1 cellular context compared by ENCODE assay signal in genomic region chr2:12304494-12305228, GRCh38.
TF ChIP-seq lines count a peak whose summit lies in the region.

No MANE protein-coding gene starts in this region.

TF ChIP-seq in HEK293, 187 proteins besides CTCF, POLR2A, EP300 and RAD21 (continued from another document):
- TF ChIP-seq ZNF560 (tag by site-specific recombination; IDR thresholded peaks at IDR 0.05; ENCODE audit: borderline replicate concordance) = no peak
- no peak for TF ChIP-seq KLF17 (tag by site-specific recombination; IDR thresholded peaks at IDR 0.05)
- no peak for TF ChIP-seq SETDB1 (IDR thresholded peaks at IDR 0.05; ENCODE audit: insufficient read length, low read length)
- TF ChIP-seq ZNF37A (tag by site-specific recombination; IDR thresholded peaks at IDR 0.05) = no peak
- TF ChIP-seq ZNF596 (tag by site-specific recombination; IDR thresholded peaks at IDR 0.05) = peak; percentile 60; the same call in 1 of the 2 replicates
- peak; percentile 49; the same call in 1 of the 2 replicates for TF ChIP-seq ZBTB44 (tag by site-specific recombination; IDR thresholded peaks at IDR 0.05)
- peak; percentile 83; the same call in 1 of the 2 replicates for TF ChIP-seq IKZF3 (tag by site-specific recombination; IDR thresholded peaks at IDR 0.05)
- TF ChIP-seq SCRT2 (tag by site-specific recombination; IDR thresholded peaks at IDR 0.05) = peak; percentile 80
- TF ChIP-seq INSM2 (tag by site-specific recombination; IDR thresholded peaks at IDR 0.05) = 0 out of 2 replicates have a peak, but pooled peaks have one; percentile 26
- no peak for TF ChIP-seq ZNF660 (tag by site-specific recombination; IDR thresholded peaks at IDR 0.05)
- TF ChIP-seq GLI4 (tag by site-specific recombination; IDR thresholded peaks at IDR 0.05) = no peak
- TF ChIP-seq ZNF311 (tag by site-specific recombination; IDR thresholded peaks at IDR 0.05; ENCODE audit: borderline replicate concordance) = no peak
- peak; percentile 53 for TF ChIP-seq BCL6B (tag by site-specific recombination; IDR thresholded peaks at IDR 0.05)
- peak; percentile 69 for TF ChIP-seq ZSCAN4 (tag by site-specific recombination; IDR thresholded peaks at IDR 0.05)
- TF ChIP-seq ZNF202 (tag by site-specific recombination; IDR thresholded peaks at IDR 0.05; ENCODE audit: borderline replicate concordance) = no peak
- TF ChIP-seq ZNF645 (tag by site-specific recombination; IDR thresholded peaks at IDR 0.05) = no peak
- peak; percentile 39; the same call in 1 of the 2 replicates for TF ChIP-seq ZNF146 (tag by site-specific recombination; IDR thresholded peaks at IDR 0.05)
- TF ChIP-seq ZNF223 (tag by site-specific recombination; IDR thresholded peaks at IDR 0.05) = no peak
- peak; percentile 87 for TF ChIP-seq ZNF362 (tag by site-specific recombination; IDR thresholded peaks at IDR 0.05)
- no peak for TF ChIP-seq ZNF184 (tag by site-specific recombination; IDR thresholded peaks at IDR 0.05)
- TF ChIP-seq PRDM6 (tag by site-specific recombination; IDR thresholded peaks at IDR 0.05) = peak; percentile 69
- no peak for TF ChIP-seq ZNF354C (tag by site-specific recombination; IDR thresholded peaks at IDR 0.05; ENCODE audit: borderline replicate concordance, low read depth)
- peak; percentile 30; the same call in 1 of the 2 replicates for TF ChIP-seq TRIM28 (IDR thresholded peaks at IDR 0.05; ENCODE audit: borderline replicate concordance, low read length)
- TF ChIP-seq ZNF394 (tag by site-specific recombination; IDR thresholded peaks at IDR 0.05; ENCODE audit: borderline replicate concordance) = 0 out of 2 replicates have a peak, but pooled peaks have one; percentile 45
- no peak for TF ChIP-seq BCL11B (tag by site-specific recombination; IDR thresholded peaks at IDR 0.05; ENCODE audit: low read depth)
- TF ChIP-seq ZNF335 (tag by site-specific recombination; conservative IDR thresholded peaks at IDR 0.05) = no peak
- TF ChIP-seq SP7 (tag by site-specific recombination; IDR thresholded peaks at IDR 0.05) = peak; percentile 86
- no peak for TF ChIP-seq ZNF16 (tag by site-specific recombination; IDR thresholded peaks at IDR 0.05; ENCODE audit: low read depth)
- TF ChIP-seq OVOL3 (tag by site-specific recombination; IDR thresholded peaks at IDR 0.05) = peak; percentile 29; the same call in 1 of the 2 replicates
- TF ChIP-seq TSHZ1 (tag by site-specific recombination; IDR thresholded peaks at IDR 0.05; ENCODE audit: borderline replicate concordance) = peak; percentile 88
